In the genomic region with DNA sequence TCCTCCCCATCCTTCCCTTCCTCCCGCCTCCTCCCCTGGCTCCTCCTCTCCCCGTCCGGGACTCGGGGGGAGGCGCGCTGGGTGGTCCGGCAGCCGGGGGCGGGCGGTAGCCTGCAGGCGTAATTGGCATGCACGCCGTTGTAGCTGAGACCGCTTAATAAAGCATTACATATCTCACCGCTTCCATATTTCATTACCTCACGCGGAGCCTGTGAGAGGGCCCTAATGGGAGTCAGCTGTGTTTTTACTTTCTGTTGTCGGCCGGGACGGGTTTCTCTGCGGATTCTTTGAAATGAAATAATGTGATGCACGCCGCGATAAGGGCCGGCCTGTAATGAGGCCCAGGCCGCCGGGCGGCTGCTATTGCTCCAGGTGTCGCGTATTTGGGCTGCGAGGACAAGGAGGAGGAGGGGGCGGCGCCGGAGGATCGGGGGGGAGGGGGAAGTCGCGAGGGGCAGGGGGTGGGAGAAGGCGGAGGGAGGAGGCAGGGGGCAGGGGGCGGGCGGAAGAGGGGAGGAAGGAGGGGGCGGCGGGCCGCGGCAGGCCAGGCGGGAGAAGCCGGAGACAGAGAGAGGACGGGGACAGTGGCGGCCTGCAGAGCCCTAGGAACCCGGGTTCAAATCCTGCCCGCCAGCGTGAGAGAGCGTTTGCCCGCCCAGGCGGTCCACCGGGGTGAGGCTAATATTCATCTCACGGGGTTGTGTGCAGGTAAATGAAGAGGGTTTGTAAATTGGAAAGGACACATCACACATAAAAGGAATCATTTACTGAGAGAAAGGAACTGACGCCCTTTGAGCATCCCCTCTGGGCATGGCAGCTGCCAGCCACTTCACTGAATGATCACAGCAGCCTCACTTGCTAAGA, we compare ENCODE assay signal across 8 cellular contexts.
DNase-seq lines count a peak whose midpoint lies in the region; ATAC-seq and TF ChIP-seq lines count a peak whose summit lies in the region.

No MANE protein-coding gene starts in this region.

- ATAC-seq in stimulated activated naive CD8-positive, alpha-beta T cell treated with anti-CD3 and anti-CD28 coated beads, Interleukin-15, Interleukin-2, amounts not matched to agents 100 U/mL and 50 U/mL, for 24 hours = no peak
- ATAC-seq in HG03196 (IDR thresholded peaks at IDR 0.05; ENCODE audit: unreplicated experiment) (no peak), HG02623 (IDR thresholded peaks at IDR 0.05; ENCODE audit: unreplicated experiment) (no peak)

- H3K27ac ChIP-seq in coronary artery = peak overlapping the region; percentile 68 to 79

- DNase-seq in COLO829 (ENCODE audit: low spot score) = peak; percentile 28
- DNase-seq in NCI-H1694 (lab: John Stamatoyannopoulos, UW) = peak; percentile 62
- peak; percentile 78 for DNase-seq in coronary artery (ENCODE audit: low spot score)
- DNase-seq in left kidney (ENCODE audit: low read depth, low spot score) = peak; percentile 93
- peak; percentile 6 for DNase-seq in stimulated activated naive CD8-positive, alpha-beta T cell treated with anti-CD3 and anti-CD28 coated beads, Interleukin-15, Interleukin-2, amounts not matched to agents 100 U/mL and 50 U/mL, for 24 hours
- no peak for DNase-seq in SHP77 (lab: John Stamatoyannopoulos, UW)

- peak overlapping the region; percentile 75 for H3K4me3 ChIP-seq in coronary artery

- no peak for TF ChIP-seq CTCF in coronary artery (IDR thresholded peaks at IDR 0.05)

Comparison
In these comparisons a context has a peak if more than half of its experiments do, and no peak if none do; other contexts are left out.
1. DNase-seq: peak in COLO829 (single experiment), NCI-H1694 (single experiment), coronary artery (single experiment), left kidney (single experiment) and stimulated activated naive CD8-positive, alpha-beta T cell treated with anti-CD3 and anti-CD28 coated beads, Interleukin-15, Interleukin-2, amounts not matched to agents 100 U/mL and 50 U/mL, for 24 hours (single experiment); none in SHP77 (0 of 2).